ENCODE assay signal across 8 cellular contexts in genomic region chr19:9818734-9819589, GRCh38. TPM values are rescaled to one million over a fixed set of nuclear protein-coding genes. Genes with fewer than 3 reads are reported as not detected.
DNase-seq lines count a peak whose midpoint lies in the region; ATAC-seq, FAIRE-seq and TF ChIP-seq lines count a peak whose summit lies in the region.

TSS of gene FBXL12 (minus strand) at chr19:9819079. CDS start at chr19:9818813, 266 bp downstream.

- H3K4me3 Mint-ChIP-seq in activated CD8-positive, alpha-beta memory T cell treated with anti-CD3 and anti-CD28 coated beads, Interleukin-2, amount 10 ng/mL, durations not matched to agents 7 days and 5 days: peak within 1 kb of the TSS; percentile 86

- CTCF ChIA-PET in activated CD8-positive, alpha-beta memory T cell treated with anti-CD3 and anti-CD28 coated beads, Interleukin-2, amount 10 ng/mL, durations not matched to agents 7 days and 5 days (lab: Charles Lee): interaction anchor here (0.6 to 2.0 kb wide), 8 partner anchors 7 to 1238 kb away, joined by 3 to 9 read pairs (median 3); partner anchors contain the start of gene PIN1
- CTCF ChIA-PET in H1 (lab: Charles Lee; ENCODE audit: partially characterized antibody): no interaction called here

- peaks cover 30% of the 10 kb centered on the region for H3K4me1 Mint-ChIP-seq in activated CD8-positive, alpha-beta memory T cell treated with anti-CD3 and anti-CD28 coated beads, Interleukin-2, amount 10 ng/mL, durations not matched to agents 7 days and 5 days

- H2AK5ac ChIP-seq in H1 (ENCODE audit: low read depth, low read length) (no peak within 1 kb of the TSS), mesenchymal stem cell (ENCODE audit: low read length, severe bottlenecking) (peak within 1 kb of the TSS; percentile 30)

- H3K18ac ChIP-seq in H1 (ENCODE audit: extremely low read depth, low read length): peak within 1 kb of the TSS; percentile 66
- H3K18ac ChIP-seq in mesenchymal stem cell (ENCODE audit: low read depth in 1 of 2, low read length in 2 of 2): peak within 1 kb of the TSS; percentile 88 to 95

- peak within 1 kb of the TSS; percentile 92 for H3K27ac Mint-ChIP-seq in activated CD8-positive, alpha-beta memory T cell treated with anti-CD3 and anti-CD28 coated beads, Interleukin-2, amount 10 ng/mL, durations not matched to agents 7 days and 5 days

- peak within 1 kb of the TSS; percentile 97 for H4K5ac ChIP-seq in H1 (ENCODE audit: insufficient read length, low read depth, low read length)

- H3K9ac ChIP-seq in NT2/D1 (ENCODE audit: insufficient read length, low read depth): peak within 1 kb of the TSS; percentile 97
- H3K9ac ChIP-seq in H1 (replicated peaks in 1 of 4; ENCODE audit: extremely low read depth in 1 of 4, low read depth in 3 of 4, low read length in 3 of 4): peak within 1 kb of the TSS; percentile 77 to 91 (median 87)
- H3K9ac ChIP-seq in mesenchymal stem cell (ENCODE audit: low read length): peak within 1 kb of the TSS; percentile 97

- no peaks in the 10 kb centered on the region for H3K27me3 Mint-ChIP-seq in activated CD8-positive, alpha-beta memory T cell treated with anti-CD3 and anti-CD28 coated beads, Interleukin-2, amount 10 ng/mL, durations not matched to agents 7 days and 5 days

- TF ChIP-seq POLR2A in H1 (IDR thresholded peaks at IDR 0.05; ENCODE audit: control extremely low read depth in 1 of 2, low read depth in 2 of 2, low read length in 2 of 2): peak in 1 of 2 experiments; percentile 92; a peak in 2 of 3 replicates

- H3K36me3 Mint-ChIP-seq in activated CD8-positive, alpha-beta memory T cell treated with anti-CD3 and anti-CD28 coated beads, Interleukin-2, amount 10 ng/mL, durations not matched to agents 7 days and 5 days: peaks cover 31% of the 10 kb centered on the region

- FAIRE-seq in H1 (lab: Jason Lieb, UNC): no peak

- H3K9me3 ChIP-seq in NT2/D1 (ENCODE audit: insufficient read depth, low read length) (peaks cover 21% of the 10 kb centered on the region; the same call in 1 of the 2 replicates), H1 (ENCODE audit: insufficient read depth in 2 of 2, low read depth in 1 of 2, low read length in 1 of 2) (0 out of 4 replicates have a peak, but pooled peaks cover 2 to 5% of the 10 kb centered on the region in 2 experiments), mesenchymal stem cell (ENCODE audit: control insufficient read depth, low read length) (no peaks in the 10 kb centered on the region)

- H3K9me3 Mint-ChIP-seq in activated CD8-positive, alpha-beta memory T cell treated with anti-CD3 and anti-CD28 coated beads, Interleukin-2, amount 10 ng/mL, durations not matched to agents 7 days and 5 days (ENCODE audit: low read depth): peaks cover 7% of the 10 kb centered on the region

- H3K4me3 ChIP-seq in NT2/D1 (ENCODE audit: insufficient read length, low read depth) (peak within 1 kb of the TSS; percentile 99), H1 (ENCODE audit: extremely low read depth in 1 of 4, insufficient read depth in 2 of 4, low read depth in 3 of 4, low read length in 4 of 4) (peak within 1 kb of the TSS; percentile 73 to 91 (median 83)), mesenchymal stem cell (ENCODE audit: insufficient read depth in 1 of 2, low read depth in 1 of 2, low read length in 2 of 2) (peak within 1 kb of the TSS; percentile 89 to 99)

- TF ChIP-seq CTCF in H1 (IDR thresholded peaks at IDR 0.05; ENCODE audit: control extremely low read depth in 1 of 3, insufficient read depth in 1 of 3, low read depth in 1 of 3, low read length in 3 of 3): no peak

- H3K79me1 ChIP-seq in H1 (ENCODE audit: low read depth, low read length): peaks cover 3% of the 10 kb centered on the region; the same call in 1 of the 2 replicates
- peaks cover 16% of the 10 kb centered on the region for H3K79me1 ChIP-seq in mesenchymal stem cell (replicated peaks; ENCODE audit: low read length, poor library complexity, severe bottlenecking)

- WGBS in H1 (ENCODE audit: extremely low coverage in 1 of 2, insufficient coverage in 1 of 2, insufficient read length in 1 of 2, insufficient replicate concordance in 2 of 2, low coverage in 1 of 2, low lambda C conversion rate in 2 of 2, missing lambda C conversion rate in 1 of 2), 2 experiments: 2% methylated on average over 45 of the region's 81 CpGs; no CpG with 5 or more reads in 1 of the 2 experiments
- under 1% methylated on average over 80 of the region's 81 CpGs for WGBS in mesenchymal stem cell

- no peak within 1 kb of the TSS for H2BK20ac ChIP-seq in H1 (ENCODE audit: low read length)

- H3K14ac ChIP-seq in H1 (ENCODE audit: insufficient read length) (no peak within 1 kb of the TSS), mesenchymal stem cell (ENCODE audit: low read length in 2 of 2) (peak within 1 kb of the TSS; percentile 28 to 82)

- H3K4me1 ChIP-seq in NT2/D1 (ENCODE audit: insufficient read depth, insufficient read length) (peaks cover 3% of the 10 kb centered on the region), H1 (replicated peaks in 1 of 4; ENCODE audit: control insufficient read depth in 3 of 4, insufficient read depth in 4 of 4, low read length in 3 of 4) (peaks cover 2 to 5% (median 3%) of the 10 kb centered on the region in 4 experiments; a peak in 6 of 7 replicates), mesenchymal stem cell (ENCODE audit: control insufficient read depth, insufficient read depth, low read depth, low read length) (peaks cover 9% of the 10 kb centered on the region)

- peak within 1 kb of the TSS; percentile 91 for H3K27ac ChIP-seq in H1 (ENCODE audit: low read depth, low read length)
- H3K27ac ChIP-seq in mesenchymal stem cell (ENCODE audit: low read length, poor library complexity, severe bottlenecking): peak within 1 kb of the TSS; percentile 99

- POLR2A ChIA-PET in H1 (lab: Charles Lee; ENCODE audit: partially characterized antibody): interaction anchor here (0.6 to 2.1 kb wide), 11 partner anchors 9 to 690 kb away, joined by 3 to 11 read pairs (median 4); partner anchors contain the start of gene UBL5

- H3K23ac ChIP-seq in H1 (ENCODE audit: insufficient read length) (no peak within 1 kb of the TSS), mesenchymal stem cell (ENCODE audit: low read length in 2 of 2) (no peak within 1 kb of the TSS)

- peak within 1 kb of the TSS; percentile 81 to 86 for H3K4me2 ChIP-seq in H1 (ENCODE audit: insufficient read depth in 1 of 2, low read depth in 2 of 2, low read length in 2 of 2)
- H3K4me2 ChIP-seq in mesenchymal stem cell (ENCODE audit: low read length, poor library complexity, severe bottlenecking): peak within 1 kb of the TSS; percentile 72

- DNase-seq in COLO829 (ENCODE audit: low spot score): peak; percentile 27
- peak; percentile 97 to 100 (median 100) for DNase-seq in HUDEP-2 (lab: John Stamatoyannopoulos, UW; ENCODE audit: unreplicated experiment in 76 of 76)
- peak; percentile 99 for DNase-seq in NT2/D1 (ENCODE audit: low read depth, low spot score)
- peak; percentile 100 for DNase-seq in activated CD8-positive, alpha-beta memory T cell treated with anti-CD3 and anti-CD28 coated beads, Interleukin-2, amount 10 ng/mL, durations not matched to agents 7 days and 5 days
- DNase-seq in H1 (ENCODE audit: low read depth in 1 of 2, low spot score in 2 of 2): peak; percentile 100
- DNase-seq in mesenchymal stem cell: peak; percentile 99
- DNase-seq in stimulated activated CD8-positive, alpha-beta memory T cell treated with anti-CD3 and anti-CD28 coated beads, Interleukin-12 subunit alpha, Interleukin-12 subunit beta, amount 100 ng/mL, for 4 hours (ENCODE audit: low read depth): peak; percentile 100

- no peaks in the 10 kb centered on the region for H4K20me1 ChIP-seq in H1 (replicated peaks in 1 of 2; ENCODE audit: control insufficient read depth in 1 of 2, insufficient read depth in 2 of 2, low read length in 2 of 2)

- no peak for TF ChIP-seq RAD21 in H1 (IDR thresholded peaks at IDR 0.05 in 1 of 2, conservative IDR thresholded peaks at IDR 0.05 in 1 of 2; ENCODE audit: low read depth in 2 of 2, low read length in 2 of 2)

- H4K8ac ChIP-seq in H1 (ENCODE audit: extremely low read depth, insufficient read depth, low read length): peak within 1 kb of the TSS; percentile 98
- peak within 1 kb of the TSS; percentile 94 for H4K8ac ChIP-seq in mesenchymal stem cell (ENCODE audit: low read length)

- peaks cover 4% of the 10 kb centered on the region for H3K23me2 ChIP-seq in H1 (ENCODE audit: low read depth, low read length)

- H3K36me3 ChIP-seq in NT2/D1 (ENCODE audit: insufficient read depth, insufficient read length, low read length) (peaks cover 26% of the 10 kb centered on the region), H1 (ENCODE audit: control insufficient read depth in 2 of 4, insufficient read depth in 4 of 4, low read length in 3 of 4) (peaks cover 0 to 3% (median 0%) of the 10 kb centered on the region in 4 experiments; a peak in 2 of 8 replicates), mesenchymal stem cell (ENCODE audit: control insufficient read depth in 1 of 2, insufficient read depth in 2 of 2, low read depth in 1 of 2, low read length in 2 of 2) (peaks cover 4 to 9% of the 10 kb centered on the region in 2 experiments)

- peak within 1 kb of the TSS; percentile 68; the same call in 1 of the 2 replicates for H2AFZ ChIP-seq in H1 (ENCODE audit: low read length)
- H2AFZ ChIP-seq in mesenchymal stem cell (ENCODE audit: low read depth, low read length): peak within 1 kb of the TSS; percentile 60

- peak within 1 kb of the TSS; percentile 98 for H3K4ac ChIP-seq in H1 (replicated peaks; ENCODE audit: insufficient read length, low read depth, low read length)
- peak within 1 kb of the TSS; percentile 81 to 92 for H3K4ac ChIP-seq in mesenchymal stem cell (ENCODE audit: low read depth in 1 of 2, low read length in 2 of 2)

- peak; percentile 70 for ATAC-seq in GM21367 (IDR thresholded peaks at IDR 0.05; ENCODE audit: unreplicated experiment)
- peak; percentile 90 for ATAC-seq in activated CD8-positive, alpha-beta memory T cell treated with anti-CD3 and anti-CD28 coated beads, Interleukin-2, amount 10 ng/mL, durations not matched to agents 7 days and 5 days

- H2BK120ac ChIP-seq in H1 (replicated peaks; ENCODE audit: low read depth, low read length) (peak within 1 kb of the TSS; percentile 87), mesenchymal stem cell (ENCODE audit: low read depth, low read length) (peak within 1 kb of the TSS; percentile 69)

- peaks cover 0 to 33% of the 10 kb centered on the region in 2 experiments; a peak in 2 of 4 replicates for H3K79me2 ChIP-seq in H1 (ENCODE audit: control insufficient read depth in 1 of 2, insufficient read depth in 2 of 2, low read length in 2 of 2)

- H2BK15ac ChIP-seq in H1 (ENCODE audit: low read length) (peak within 1 kb of the TSS; percentile 99; the same call in 1 of the 2 replicates), mesenchymal stem cell (ENCODE audit: low read depth, poor library complexity, severe bottlenecking) (peak within 1 kb of the TSS; percentile 39)

- H2BK5ac ChIP-seq in H1 (ENCODE audit: low read depth, low read length) (peak within 1 kb of the TSS; percentile 99), mesenchymal stem cell (ENCODE audit: low read depth, low read length, poor library complexity, severe bottlenecking) (peak within 1 kb of the TSS; percentile 79)

- H2BK12ac ChIP-seq in H1 (ENCODE audit: low read depth, low read length): 0 out of 2 replicates have a peak within 1 kb of the TSS, but pooled peaks have one; percentile 90
- H2BK12ac ChIP-seq in mesenchymal stem cell (ENCODE audit: low read length in 2 of 2): peak within 1 kb of the TSS in 1 of 2 experiments; percentile 81

- no peaks in the 10 kb centered on the region for H3K27me3 ChIP-seq in NT2/D1 (ENCODE audit: insufficient read depth, insufficient read length)
- H3K27me3 ChIP-seq in H1 (replicated peaks in 1 of 4; ENCODE audit: control insufficient read depth in 3 of 4, extremely low read depth in 1 of 4, insufficient read depth in 3 of 4, low read length in 3 of 4): no peaks in the 10 kb centered on the region
- no peaks in the 10 kb centered on the region for H3K27me3 ChIP-seq in mesenchymal stem cell (ENCODE audit: control insufficient read depth in 1 of 2, insufficient read depth in 1 of 2, low read length in 2 of 2)

- peak within 1 kb of the TSS; percentile 99 for H3K56ac ChIP-seq in H1 (replicated peaks; ENCODE audit: insufficient read length, low read depth, low read length)

- H4K91ac ChIP-seq in H1 (replicated peaks; ENCODE audit: insufficient read length, low read length): peak within 1 kb of the TSS; percentile 99
- H4K91ac ChIP-seq in mesenchymal stem cell (ENCODE audit: low read length): peak within 1 kb of the TSS; percentile 94

- no peak for TF ChIP-seq EP300 in H1 (IDR thresholded peaks at IDR 0.05; ENCODE audit: borderline replicate concordance in 1 of 2, low read depth in 2 of 2, low read length in 2 of 2)

RNA-seq across cellular contexts. Expression of gene FBXL12, which starts in this region (rescaled TPM):
- 10 to 100 TPM; 27.3 to 30.8 TPM for total RNA-seq in activated CD8-positive, alpha-beta memory T cell treated with anti-CD3 and anti-CD28 coated beads, Interleukin-2, amount 10 ng/mL, durations not matched to agents 7 days and 5 days
- total RNA-seq in H1 (2021; fragmentation: NEBNext Ultra II Directional; extraction: Animal tissue kit (Norgen Biotek cat#: 25700)): 24.6 and 26.7 TPM in 2 replicates
- polyA plus RNA-seq in H1 (2011; rRNA removed): 62.3 and 89.1 TPM in 2 replicates
- polyA plus RNA-seq in H1 (2011; cell fraction: cytosol; rRNA removed): 56.8 TPM
- polyA plus RNA-seq in H1 (2011; cell fraction: nucleus; rRNA removed): 59.7 TPM
- 24.8 to 33.5 TPM (median 30.6 TPM) in 4 replicates for polyA plus RNA-seq in H1 (2012, experiment 1 of 2)
- polyA plus RNA-seq in H1 (2012, experiment 2 of 2): 29.7 TPM
- 25.9 TPM for polyA plus RNA-seq in H1 (2013, experiment 1 of 2)
- polyA plus RNA-seq in H1 (2013, experiment 2 of 2): 25.4 TPM
- 11.2 and 13.5 TPM in 2 replicates for polyA minus RNA-seq in H1 (2011; rRNA and poly(A)+ RNA removed)
- 12.6 TPM for polyA minus RNA-seq in H1 (2011; cell fraction: cytosol; rRNA and poly(A)+ RNA removed)
- polyA minus RNA-seq in H1 (2011; cell fraction: nucleus; rRNA and poly(A)+ RNA removed): 20.7 TPM
- polyA plus RNA-seq in mesenchymal stem cell (2013, experiment 1 of 2): 35.6 TPM
- 34.6 TPM for polyA plus RNA-seq in mesenchymal stem cell (2013, experiment 2 of 2)

Comparison
In these comparisons a context has a peak if more than half of its experiments do, and no peak if none do; other contexts are left out.
1. Peak in every context shown above with its lines: DNase-seq, ATAC-seq, H3K4me3 ChIP-seq and H3K27ac ChIP-seq.
2. DNase-seq: peak in every context shown above with its lines; median percentile 100 in HUDEP-2; 100 in activated CD8-positive, alpha-beta memory T cell treated with anti-CD3 and anti-CD28 coated beads, Interleukin-2, amount 10 ng/mL, durations not matched to agents 7 days and 5 days; 100 in H1; 100 in stimulated activated CD8-positive, alpha-beta memory T cell treated with anti-CD3 and anti-CD28 coated beads, Interleukin-12 subunit alpha, Interleukin-12 subunit beta, amount 100 ng/mL, for 4 hours; 99 in NT2/D1; 99 in mesenchymal stem cell; 27 in COLO829.